ENCODE assay signal across 11 cellular contexts in genomic region chr9:15308511-15308910, GRCh38. TPM values are rescaled to one million over a fixed set of nuclear protein-coding genes. Genes with fewer than 3 reads are reported as not detected.
A peak's percentile ranks its signal among the peaks of the same experiment; 100 is the strongest.
DNase-seq lines count a peak whose midpoint lies in the region; ATAC-seq, FAIRE-seq and TF ChIP-seq lines count a peak whose summit lies in the region.
"Had no signal": no experiment of that assay in that cellular context is flagged by ENCODE, and none has a peak within 500 bp of the region (broad histone marks: within the 10 kb centered on the region; RNA-seq: fewer than 3 reads in every experiment).

No MANE protein-coding gene starts in this region.

- no peak overlapping the region for H3K27ac ChIP-seq in CD8-positive, alpha-beta T cell (ENCODE audit: low read depth, low read length)
- H3K27ac ChIP-seq in mesendoderm (ENCODE audit: low read depth, low read length): no peak overlapping the region
- H3K27ac ChIP-seq: adrenal gland had no signal

- H3K4ac ChIP-seq in mesendoderm (ENCODE audit: low read depth, low read length): no peak overlapping the region

- no peak overlapping the region for H2AK5ac ChIP-seq in mesendoderm (ENCODE audit: low read length)

- H3K4me2 ChIP-seq in Loucy (ENCODE audit: low read depth, low read length, poor library complexity, severe bottlenecking) (no peak overlapping the region), mesendoderm (ENCODE audit: low read length) (no peak overlapping the region)

- H3K9me3 Mint-ChIP-seq in CD8-positive, alpha-beta T cell: no peaks in the 10 kb centered on the region
- H3K9me3 Mint-ChIP-seq: activated B cell treated with CpG ODN at 0.5 μM for 24 hours had no signal

- H2BK15ac ChIP-seq in mesendoderm (replicated peaks; ENCODE audit: low read depth): peak overlapping the region; percentile 57

- no peaks in the 10 kb centered on the region for H3K9me3 ChIP-seq in CD8-positive, alpha-beta T cell (ENCODE audit: low read length)
- peaks cover under 1% of the 10 kb centered on the region; the same call in 1 of the 2 replicates for H3K9me3 ChIP-seq in Loucy (ENCODE audit: insufficient read depth, low read depth, low read length)
- H3K9me3 ChIP-seq: adrenal gland, spleen had no signal

- H4K5ac ChIP-seq in mesendoderm (ENCODE audit: low read length): no peak overlapping the region

- H3K4me3 ChIP-seq in CD8-positive, alpha-beta T cell (ENCODE audit: low read depth, low read length): no peak overlapping the region
- H3K4me3 ChIP-seq in Loucy (ENCODE audit: low read length, poor library complexity, severe bottlenecking) (no peak overlapping the region), choroid plexus epithelial cell (ENCODE audit: low read depth, low read length) (no peak overlapping the region), mesendoderm (ENCODE audit: low read length) (no peak overlapping the region), lower leg skin (ENCODE audit: low read depth, poor library complexity, severe bottlenecking) (no peak overlapping the region)
- H3K4me3 ChIP-seq: adrenal gland, spleen had no signal

- no peaks in the 10 kb centered on the region for H3K27me3 ChIP-seq in CD8-positive, alpha-beta T cell (ENCODE audit: insufficient read depth, low read length)
- no peaks in the 10 kb centered on the region for H3K27me3 ChIP-seq in Loucy (ENCODE audit: insufficient read depth, low read length, poor library complexity, severe bottlenecking)
- no peaks in the 10 kb centered on the region for H3K27me3 ChIP-seq in mesendoderm (ENCODE audit: insufficient read depth, low read length, poor library complexity)
- H3K27me3 ChIP-seq: adrenal gland, spleen had no signal

- 0 out of 2 replicates have a peak overlapping the region, but pooled peaks have one; percentile 18 for H2AFZ ChIP-seq in Loucy (ENCODE audit: low read length)

- no peak overlapping the region for H4K8ac ChIP-seq in mesendoderm (ENCODE audit: low read depth, low read length)

- TF ChIP-seq POLR2A in lower leg skin (IDR thresholded peaks at IDR 0.05): no peak

- DNase-seq in CD8-positive, alpha-beta T cell: no peak
- DNase-seq in choroid plexus epithelial cell (ENCODE audit: low read depth) (peak; percentile 82), mesendoderm (no peak), HTR-8/SVneo (ENCODE audit: insufficient read length, low spot score) (no peak), lower leg skin (ENCODE audit: low spot score in 2 of 2) (no peak), DMS79 treated with DMSO at 0.1 percent for 48 hours (lab: John Stamatoyannopoulos, UW) (no peak)
- DNase-seq: activated B cell treated with CpG ODN at 0.5 μM for 24 hours, adrenal gland, spleen had no signal

- H3K4me1 Mint-ChIP-seq in CD8-positive, alpha-beta T cell (ENCODE audit: low read depth): peaks cover 60% of the 10 kb centered on the region

- H4K20me1 ChIP-seq in Loucy (ENCODE audit: insufficient read depth, low read length, poor library complexity, severe bottlenecking): no peaks in the 10 kb centered on the region

- no peaks in the 10 kb centered on the region for H3K79me1 ChIP-seq in mesendoderm (ENCODE audit: low read length)

- H2BK5ac ChIP-seq in mesendoderm (ENCODE audit: low read length): no peak overlapping the region

- no peak for TF ChIP-seq CTCF in CD8-positive, alpha-beta T cell (IDR thresholded peaks at IDR 0.05)
- TF ChIP-seq CTCF in Loucy (conservative IDR thresholded peaks at IDR 0.05; ENCODE audit: low read length) (no peak), choroid plexus epithelial cell (conservative IDR thresholded peaks at IDR 0.05; ENCODE audit: low read depth, low read length) (no peak), lower leg skin (IDR thresholded peaks at IDR 0.05) (no peak)

- H3K4me1 ChIP-seq in CD8-positive, alpha-beta T cell (ENCODE audit: insufficient read depth, low read length): peaks cover 46% of the 10 kb centered on the region
- H3K4me1 ChIP-seq in Loucy (ENCODE audit: insufficient read depth, low read length, poor library complexity, severe bottlenecking) (peaks cover 28% of the 10 kb centered on the region), mesendoderm (ENCODE audit: control insufficient read depth, low read depth, low read length) (peaks cover 2% of the 10 kb centered on the region)

- H3K79me2 ChIP-seq in Loucy (ENCODE audit: insufficient read depth, low read length): peaks cover 23% of the 10 kb centered on the region; the same call in 1 of the 2 replicates
- H3K79me2 ChIP-seq in mesendoderm (ENCODE audit: control insufficient read depth, insufficient read depth, low read length): peaks cover 8% of the 10 kb centered on the region

- WGBS in mesendoderm (ENCODE audit: extremely low coverage, insufficient coverage, low lambda C conversion rate): no CpG with 5 or more reads among the region's 1 CpG
- 38 to 50% methylated on average over 1 of the region's 1 CpG for WGBS in lower leg skin, 2 donors

- H3K9ac ChIP-seq in Loucy (ENCODE audit: low read depth, low read length, poor library complexity, severe bottlenecking) (no peak overlapping the region), mesendoderm (ENCODE audit: low read length) (no peak overlapping the region)

- peak overlapping the region; percentile 83 for H3K27ac Mint-ChIP-seq in CD8-positive, alpha-beta T cell
- H3K27ac Mint-ChIP-seq: activated B cell treated with CpG ODN at 0.5 μM for 24 hours had no signal

- no peak overlapping the region for H3K4me3 Mint-ChIP-seq in CD8-positive, alpha-beta T cell

- no peak for ATAC-seq in CD8-positive, alpha-beta T cell
- ATAC-seq in HG03097 (IDR thresholded peaks at IDR 0.05; ENCODE audit: low FRiP score, unreplicated experiment): no peak

- no peak overlapping the region for H3K23ac ChIP-seq in mesendoderm (ENCODE audit: low read length)

- H3K18ac ChIP-seq in mesendoderm (ENCODE audit: low read length): no peak overlapping the region

- no peaks in the 10 kb centered on the region for H3K36me3 ChIP-seq in CD8-positive, alpha-beta T cell (ENCODE audit: insufficient read depth, low read length)
- H3K36me3 ChIP-seq in Loucy (ENCODE audit: insufficient read depth, low read length) (no peaks in the 10 kb centered on the region), mesendoderm (ENCODE audit: control insufficient read depth, insufficient read depth, low read length) (no peaks in the 10 kb centered on the region)
- H3K36me3 ChIP-seq: adrenal gland, spleen had no signal

- peaks cover 10% of the 10 kb centered on the region for H3K36me3 Mint-ChIP-seq in CD8-positive, alpha-beta T cell

- H3K27me3 Mint-ChIP-seq in CD8-positive, alpha-beta T cell (ENCODE audit: low read depth): no peaks in the 10 kb centered on the region
- H3K27me3 Mint-ChIP-seq: activated B cell treated with CpG ODN at 0.5 μM for 24 hours had no signal

- CTCF ChIA-PET in CD8-positive, alpha-beta T cell (lab: Charles Lee): interaction anchor here (1.2 to 6.0 kb wide), 3 partner anchors 11 to 108 kb away, joined by 3 to 50 read pairs (median 3); no protein-coding TSS in a partner anchor

- intact Hi-C loops in CD8-positive, alpha-beta T cell (cut with DNase I, micrococcal nuclease): loop anchor here in 1 of 2 experiments (2.0 kb wide), 1 partner anchor 14 kb away; no protein-coding TSS in a partner anchor
- intact Hi-C loops in lower leg skin (cut with DNase I; ENCODE audit: low total_unique reads): loop anchor here (10.0 kb wide), 1 partner anchor 116 kb away; the partner anchor contains the start of gene SNAPC3

- no peaks in the 10 kb centered on the region for H3K9me2 ChIP-seq in Loucy (replicated peaks; ENCODE audit: low read depth, low read length)

- POLR2A ChIA-PET in CD8-positive, alpha-beta T cell (lab: Charles Lee): no interaction called here

- H3F3A ChIP-seq in Loucy (ENCODE audit: low read depth): peaks cover 4% of the 10 kb centered on the region; the same call in 1 of the 2 replicates

- FAIRE-seq in HTR-8/SVneo (lab: Jason Lieb, UNC): no peak

- no peak overlapping the region for H3K56ac ChIP-seq in mesendoderm (ENCODE audit: low read length)

- H2BK120ac ChIP-seq in mesendoderm (ENCODE audit: low read depth, low read length): no peak overlapping the region

RNA-seq across cellular contexts. Expression of gene TTC39B, which starts 1.5 kb away (rescaled TPM):
- 10 to 100 TPM; 23.3 to 23.8 TPM for total RNA-seq in CD8-positive, alpha-beta T cell
- 8.6 TPM for polyA plus RNA-seq in mesendoderm (2013, experiment 1 of 2)
- 9.5 TPM for polyA plus RNA-seq in mesendoderm (2013, experiment 2 of 2)
- 10 to 100 TPM; 38.4 to 53.3 (median 42.2) TPM for total RNA-seq in lower leg skin
